1 cellular context compared by ENCODE assay signal in the genomic region with DNA sequence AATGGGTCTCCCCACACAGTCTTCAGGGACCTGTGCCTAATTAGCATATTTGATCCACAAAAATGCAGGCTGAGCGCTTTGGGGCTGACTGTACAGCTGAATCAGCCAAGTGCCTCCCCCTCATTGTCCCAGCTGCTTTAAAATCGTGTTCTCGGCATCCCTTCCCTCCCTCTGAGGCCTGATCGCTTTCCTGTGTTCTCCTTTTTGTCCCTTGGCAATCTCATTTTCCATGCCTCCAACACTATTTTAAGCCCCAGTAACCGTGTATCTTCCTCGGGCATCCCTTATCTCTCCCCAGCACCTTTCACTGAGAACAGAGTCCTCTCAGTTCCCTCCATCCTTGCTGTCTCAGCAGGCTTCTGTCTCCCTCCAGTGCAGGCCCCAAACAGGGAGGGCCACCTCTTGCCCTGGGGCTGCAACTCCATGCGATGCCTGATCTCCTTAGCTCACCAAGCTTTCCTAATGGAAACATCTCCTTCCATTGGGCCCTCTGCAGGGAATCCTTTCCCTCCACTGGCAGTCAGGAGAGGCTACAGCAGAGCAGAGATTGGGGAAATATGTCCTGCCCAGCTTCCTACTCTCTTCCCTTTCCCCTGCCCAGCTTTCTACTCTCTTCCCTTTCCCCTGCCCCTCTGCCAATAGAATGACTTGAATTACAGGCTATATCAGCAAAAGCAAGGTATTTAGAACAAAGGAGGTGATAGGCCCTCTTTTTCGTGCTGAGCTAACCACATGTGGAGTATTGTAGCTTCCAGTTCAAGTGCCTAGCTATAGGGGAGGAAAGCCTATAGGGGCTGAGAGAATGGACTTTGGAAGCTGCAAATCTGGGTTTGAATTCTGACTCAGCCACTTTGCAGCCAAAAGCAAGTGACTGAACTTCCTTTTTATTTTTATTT.
TF ChIP-seq lines count a peak whose summit lies in the region.

No MANE protein-coding gene starts in this region.

TF ChIP-seq in endothelial cell of umbilical vein, 7 proteins besides CTCF, POLR2A, EP300 and RAD21:
- TF ChIP-seq JUN (IDR thresholded peaks at IDR 0.05; ENCODE audit: borderline replicate concordance, insufficient read depth, insufficient read length, low read depth) (no peak), MYC (IDR thresholded peaks at IDR 0.05; ENCODE audit: low read depth, low read length) (no peak), EZH2 (IDR thresholded peaks at IDR 0.05; ENCODE audit: borderline replicate concordance, low read depth, low read length, severe bottlenecking) (no peak), FOS (IDR thresholded peaks at IDR 0.05; ENCODE audit: borderline replicate concordance, insufficient read depth, low read length) (no peak), GATA2 (IDR thresholded peaks at IDR 0.05; ENCODE audit: insufficient read depth, insufficient read length, low read depth, low read length) (no peak), POLR2AphosphoS5 (IDR thresholded peaks at IDR 0.05; ENCODE audit: insufficient read depth, low read depth, low read length) (no peak)
- TF ChIP-seq, protein P1, sequence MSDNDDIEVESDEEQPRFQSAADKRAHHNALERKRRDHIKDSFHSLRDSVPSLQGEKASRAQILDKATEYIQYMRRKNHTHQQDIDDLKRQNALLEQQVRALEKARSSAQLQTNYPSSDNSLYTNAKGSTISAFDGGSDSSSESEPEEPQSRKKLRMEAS (IDR thresholded peaks at IDR 0.05; ENCODE audit: insufficient read depth, insufficient read length), result no peak
